34 cellular contexts compared by ENCODE assay signal in genomic region chr17:53234138-53234537, GRCh38.
"Had no signal": no experiment of that assay in that cellular context is flagged by ENCODE, and none has a peak within 500 bp of the region (broad histone marks: within the 10 kb centered on the region; RNA-seq: fewer than 3 reads in every experiment).

No MANE protein-coding gene starts in this region.

- FAIRE-seq: astrocyte, bronchial epithelial cell had no signal

- H3K27ac ChIP-seq: adrenal gland, ascending aorta, body of pancreas, brain microvascular endothelial cell, breast epithelium, cardiac muscle cell had no signal

- H3K4me1 ChIP-seq: adrenal gland, ascending aorta, body of pancreas, breast epithelium had no signal

- DNase-seq: activated effector memory CD4-positive, alpha-beta T cell treated with anti-CD3 and anti-CD28 coated beads, Interleukin-2, amount 50 U/mL, for 16 hours; activated effector memory CD4-positive, alpha-beta T cell treated with Interleukin-2 at 50 U/mL for 16 hours; activated gamma-delta T cell; activated gamma-delta T cell treated with Interleukin-2 at 50 U/mL for 16 hours; activated naive CD4-positive, alpha-beta T cell; activated naive CD4-positive, alpha-beta T cell treated with anti-CD3 and anti-CD28 coated beads for 36 hours; activated naive CD4-positive, alpha-beta T cell treated with anti-CD3 and anti-CD28 coated beads, Interleukin-2, amount 10 ng/mL, durations not matched to agents 7 days and 5 days; activated naive CD4-positive, alpha-beta T cell treated with anti-CD3 and anti-CD28 coated beads, Interleukin-2, amount 50 U/mL, for 16 hours; activated naive CD4-positive, alpha-beta T cell treated with Interleukin-2 at 50 U/mL for 16 hours; activated naive CD8-positive, alpha-beta T cell treated with anti-CD3 and anti-CD28 coated beads for 36 hours; activated naive CD8-positive, alpha-beta T cell treated with anti-CD3 and anti-CD28 coated beads, Interleukin-2, amount 10 ng/mL, durations not matched to agents 7 days and 5 days; activated naive CD8-positive, alpha-beta T cell treated with anti-CD3 and anti-CD28 coated beads, Interleukin-2, amount 50 U/mL, for 24 hours; activated T-cell treated with anti-CD3 and anti-CD28 coated beads, Interleukin-2, amount 50 U/mL, for 1 hour; activated T-cell treated with anti-CD3 and anti-CD28 coated beads, Interleukin-2, amount 50 U/mL, for 24 hours; activated T-cell treated with anti-CD3 and anti-CD28 coated beads, Interleukin-2, amount 50 U/mL, for 4 hours; activated T-cell treated with anti-CD3 and anti-CD28 coated beads, Interleukin-2, amount 50 U/mL, for 48 hours; activated T-cell treated with anti-CD3 and anti-CD28 coated beads, Interleukin-2, amount 50 U/mL, for 72 hours; adrenal gland; amniotic stem cell; amygdala; anterior cingulate cortex; aorta; body of pancreas; brain microvascular endothelial cell; caudate nucleus; central memory CD4-positive, alpha-beta T cell; cerebellar nuclear complex had no signal

- H3K36me3 ChIP-seq: adrenal gland, ascending aorta, brain microvascular endothelial cell, breast epithelium, cardiac muscle cell had no signal

- H3K9me3 ChIP-seq: adrenal gland, body of pancreas had no signal

- ATAC-seq: activated naive CD4-positive, alpha-beta T cell treated with anti-CD3 and anti-CD28 coated beads, Interleukin-2, amount 50 U/mL, for 72 hours; activated naive CD8-positive, alpha-beta T cell treated with anti-CD3 and anti-CD28 coated beads, Interleukin-2, amount 50 U/mL, for 24 hours; activated T-cell treated with anti-CD3 and anti-CD28 coated beads, Interleukin-2, amount 50 U/mL, for 4 hours; activated T-cell treated with anti-CD3 and anti-CD28 coated beads, Interleukin-2, amount 50 U/mL, for 72 hours; activated T-helper 17 cell treated with anti-CD3 and anti-CD28 coated beads, Interleukin-2, amount 50 U/mL, for 72 hours; body of pancreas had no signal

- H3K27me3 ChIP-seq: adrenal gland, ascending aorta, body of pancreas, brain microvascular endothelial cell, breast epithelium, cardiac muscle cell had no signal

- H3K4me3 ChIP-seq: adrenal gland, ascending aorta, body of pancreas, breast epithelium, cardiac muscle cell had no signal
